10 cellular contexts compared by ENCODE assay signal in the genomic region with DNA sequence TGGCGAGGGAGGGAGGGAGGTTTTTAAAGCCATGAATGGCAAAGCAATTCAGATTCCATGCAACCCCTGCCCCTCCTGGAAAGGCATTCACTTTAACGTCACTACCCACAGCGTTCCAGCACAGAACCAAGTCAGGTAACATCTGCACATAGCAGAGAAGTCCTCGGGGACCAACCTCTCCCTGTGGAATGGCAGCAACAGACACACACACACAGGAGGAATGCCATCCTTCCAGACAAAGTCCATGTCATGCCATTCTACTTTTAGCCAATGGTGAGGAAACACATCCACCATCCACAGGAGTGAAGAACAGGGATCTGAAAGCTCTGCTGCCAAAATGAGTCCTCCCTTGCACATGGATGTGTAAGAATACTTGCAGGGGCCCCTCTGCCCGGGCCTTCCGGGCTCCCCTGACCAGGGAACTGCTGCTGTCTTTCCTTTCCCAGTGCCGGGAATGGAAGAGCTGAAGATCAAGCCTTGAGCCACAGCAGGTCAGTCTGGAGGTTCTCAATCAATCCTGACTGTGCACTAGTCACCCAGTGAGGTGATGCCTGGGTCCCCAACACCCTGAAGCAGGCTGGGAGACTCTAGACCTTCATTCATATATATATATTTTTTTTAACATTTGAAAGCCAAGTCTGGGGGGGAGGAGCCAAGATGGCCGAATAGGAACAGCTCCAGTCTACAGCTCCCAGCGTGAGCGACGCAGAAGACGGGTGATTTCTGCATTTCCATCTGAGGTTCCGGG.
A peak's percentile ranks its signal among the peaks of the same experiment; 100 is the strongest.
DNase-seq lines count a peak whose midpoint lies in the region; ATAC-seq and TF ChIP-seq lines count a peak whose summit lies in the region.
"Had no signal": no experiment of that assay in that cellular context is flagged by ENCODE, and none has a peak within 500 bp of the region (broad histone marks: within the 10 kb centered on the region; RNA-seq: fewer than 3 reads in every experiment).

No MANE protein-coding gene starts in this region.

- ATAC-seq in RWPE2 (ENCODE audit: low read depth) (peak; percentile 53), GM21619 (IDR thresholded peaks at IDR 0.05; ENCODE audit: unreplicated experiment) (no peak)

- H3K36me3 ChIP-seq in RWPE2 (ENCODE audit: low read depth), result no peaks in the 10 kb centered on the region; the same call in 1 of the 2 replicates
- peaks cover 34% of the 10 kb centered on the region for H3K36me3 ChIP-seq in iPS-20b (ENCODE audit: insufficient read depth, low read depth, low read length)

- no peaks in the 10 kb centered on the region for H3K9me3 ChIP-seq in RWPE2 (ENCODE audit: severe bottlenecking)
- no peaks in the 10 kb centered on the region for H3K9me3 ChIP-seq in iPS-20b (ENCODE audit: insufficient read depth, low read depth, low read length)

- no peak overlapping the region for H3K4me3 Mint-ChIP-seq in activated naive CD4-positive, alpha-beta T cell treated with anti-CD3 and anti-CD28 coated beads, Interleukin-2, amount 50 U/mL, for 24 hours
- peak overlapping the region; percentile 76 for H3K4me3 Mint-ChIP-seq in type B pancreatic cell

- H3K4me1 ChIP-seq in RWPE2 (ENCODE audit: insufficient read depth, poor library complexity, severe bottlenecking) (peaks cover 4% of the 10 kb centered on the region), iPS-20b (ENCODE audit: insufficient read depth, low read length) (peaks cover 5% of the 10 kb centered on the region)

- H3K27me3 Mint-ChIP-seq in activated naive CD4-positive, alpha-beta T cell treated with anti-CD3 and anti-CD28 coated beads, Interleukin-2, amount 50 U/mL, for 24 hours, result no peaks in the 10 kb centered on the region
- no peaks in the 10 kb centered on the region for H3K27me3 Mint-ChIP-seq in type B pancreatic cell

- H3K27me3 ChIP-seq in RWPE2 (ENCODE audit: insufficient read depth, poor library complexity, severe bottlenecking), result no peaks in the 10 kb centered on the region
- no peaks in the 10 kb centered on the region for H3K27me3 ChIP-seq in iPS-20b (ENCODE audit: insufficient read depth, low read length)

- H3K27ac ChIP-seq in RWPE2 (ENCODE audit: poor library complexity, severe bottlenecking) (peak overlapping the region; percentile 74), iPS-20b (ENCODE audit: low read length) (peak overlapping the region; percentile 40)

- peak overlapping the region; percentile 56; the same call in 1 of the 2 replicates for H3K9ac ChIP-seq in iPS-20b (ENCODE audit: low read depth, low read length)

- H3K27ac Mint-ChIP-seq in activated naive CD4-positive, alpha-beta T cell treated with anti-CD3 and anti-CD28 coated beads, Interleukin-2, amount 50 U/mL, for 24 hours, result peak overlapping the region; percentile 30
- H3K27ac Mint-ChIP-seq in type B pancreatic cell, result peak overlapping the region; percentile 71

- H3K4me3 ChIP-seq in RWPE2 (ENCODE audit: severe bottlenecking), result peak overlapping the region; percentile 24
- H3K4me3 ChIP-seq in iPS-20b (ENCODE audit: low read length), result peak overlapping the region; percentile 35
- H3K4me3 ChIP-seq: lung had no signal

- H3K9me3 Mint-ChIP-seq in activated naive CD4-positive, alpha-beta T cell treated with anti-CD3 and anti-CD28 coated beads, Interleukin-2, amount 50 U/mL, for 24 hours, result no peaks in the 10 kb centered on the region
- H3K9me3 Mint-ChIP-seq in type B pancreatic cell, result no peaks in the 10 kb centered on the region

- TF ChIP-seq CTCF in RWPE2 (IDR thresholded peaks at IDR 0.05; ENCODE audit: poor library complexity, severe bottlenecking), result no peak
- TF ChIP-seq CTCF in type B pancreatic cell (conservative IDR thresholded peaks at IDR 0.05), result no peak

- peaks cover 8% of the 10 kb centered on the region for H3K36me3 Mint-ChIP-seq in activated naive CD4-positive, alpha-beta T cell treated with anti-CD3 and anti-CD28 coated beads, Interleukin-2, amount 50 U/mL, for 24 hours
- H3K36me3 Mint-ChIP-seq in type B pancreatic cell, result peaks cover 37% of the 10 kb centered on the region

- no peak for DNase-seq in activated naive CD4-positive, alpha-beta T cell (lab: John Stamatoyannopoulos, UW)
- DNase-seq in RWPE2 (ENCODE audit: low spot score), result no peak
- no peak for DNase-seq in type B pancreatic cell (ENCODE audit: extremely low spot score, unreplicated experiment)
- DNase-seq in medulla oblongata (ENCODE audit: extremely low spot score), result no peak
- no peak for DNase-seq in AML-193 (lab: John Stamatoyannopoulos, UW)
- DNase-seq: NCI-H345 had no signal

- peaks cover 31% of the 10 kb centered on the region for H3K4me1 Mint-ChIP-seq in activated naive CD4-positive, alpha-beta T cell treated with anti-CD3 and anti-CD28 coated beads, Interleukin-2, amount 50 U/mL, for 24 hours
- H3K4me1 Mint-ChIP-seq in type B pancreatic cell (ENCODE audit: unreplicated experiment), result no peaks in the 10 kb centered on the region
